In the genomic region with DNA sequence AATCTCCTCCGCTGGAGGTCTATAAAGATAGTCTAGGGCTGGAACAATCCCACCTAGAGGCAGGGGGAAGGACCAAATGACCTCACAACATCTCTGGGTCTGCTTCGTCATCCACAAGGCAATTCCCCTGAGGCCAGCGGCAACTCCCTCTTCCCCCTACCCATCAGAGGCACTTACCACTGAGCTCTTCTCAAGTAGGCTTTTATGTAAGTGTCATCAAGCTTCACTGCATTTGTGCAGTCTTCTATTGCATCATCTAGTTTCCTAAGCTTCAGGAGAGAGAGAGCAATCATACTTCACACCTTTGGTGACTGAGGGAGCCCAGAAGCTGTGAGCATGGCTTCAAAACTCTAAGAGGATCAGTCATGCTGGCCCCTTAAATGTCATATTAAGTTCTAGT, we compare ENCODE assay signal across 17 cellular contexts. TPM values are rescaled to one million over a fixed set of nuclear protein-coding genes. Genes with fewer than 3 reads are reported as not detected.
DNase-seq lines count a peak whose midpoint lies in the region; ATAC-seq and TF ChIP-seq lines count a peak whose summit lies in the region.
"Had no signal": no experiment of that assay in that cellular context is flagged by ENCODE, and none has a peak within 500 bp of the region (broad histone marks: within the 10 kb centered on the region; RNA-seq: fewer than 3 reads in every experiment).

No MANE protein-coding gene starts in this region.

- H3K4me1 Mint-ChIP-seq in activated CD4-positive, alpha-beta T cell treated with anti-CD3 and anti-CD28 coated beads for 36 hours: peaks cover 17% of the 10 kb centered on the region
- peaks cover 10% of the 10 kb centered on the region for H3K4me1 Mint-ChIP-seq in nephron progenitor cell
- H3K4me1 Mint-ChIP-seq: CD4-positive, CD25-positive, alpha-beta regulatory T cell had no signal

- POLR2A ChIA-PET in activated CD4-positive, alpha-beta T cell treated with anti-CD3 and anti-CD28 coated beads for 36 hours (lab: Charles Lee): interaction anchor here (1.1 to 1.5 kb wide), 3 partner anchors 15 to 21 kb away, joined by 3 to 7 read pairs (median 4); partner anchors contain the start of gene CNP

- H3K4me3 Mint-ChIP-seq in activated CD4-positive, alpha-beta T cell treated with anti-CD3 and anti-CD28 coated beads for 36 hours: no peak overlapping the region
- H3K4me3 Mint-ChIP-seq in nephron progenitor cell: no peak overlapping the region
- H3K4me3 Mint-ChIP-seq: CD4-positive, CD25-positive, alpha-beta regulatory T cell had no signal

- no peaks in the 10 kb centered on the region for H3K27me3 Mint-ChIP-seq in activated CD4-positive, alpha-beta T cell treated with anti-CD3 and anti-CD28 coated beads for 36 hours
- H3K27me3 Mint-ChIP-seq in nephron progenitor cell (ENCODE audit: low read depth, poor library complexity): no peaks in the 10 kb centered on the region
- H3K27me3 Mint-ChIP-seq: CD4-positive, CD25-positive, alpha-beta regulatory T cell had no signal

- peaks cover 63% of the 10 kb centered on the region for H3K36me3 Mint-ChIP-seq in activated CD4-positive, alpha-beta T cell treated with anti-CD3 and anti-CD28 coated beads for 36 hours (ENCODE audit: low read depth)
- peaks cover 76% of the 10 kb centered on the region for H3K36me3 Mint-ChIP-seq in nephron progenitor cell (ENCODE audit: low read depth)

- intact Hi-C loops in activated CD4-positive, alpha-beta T cell treated with anti-CD3 and anti-CD28 coated beads for 36 hours (cut with DNase I, micrococcal nuclease): no loop called here

- CTCF ChIA-PET in activated CD4-positive, alpha-beta T cell treated with anti-CD3 and anti-CD28 coated beads for 36 hours (lab: Charles Lee): interaction anchor here (0.6 to 1.4 kb wide), 4 partner anchors 22 to 32 kb away, joined by 3 to 5 read pairs (median 3); partner anchors contain the start of genes DNAJC7 and NKIRAS2

- peak; percentile 94 for ATAC-seq in activated CD4-positive, alpha-beta T cell treated with anti-CD3 and anti-CD28 coated beads for 36 hours
- no peak for ATAC-seq in HG02571 (IDR thresholded peaks at IDR 0.05; ENCODE audit: unreplicated experiment)
- no peak for ATAC-seq in HG03135 (IDR thresholded peaks at IDR 0.05; ENCODE audit: unreplicated experiment)
- ATAC-seq in GM18519 (IDR thresholded peaks at IDR 0.05; ENCODE audit: low FRiP score, unreplicated experiment): no peak
- ATAC-seq: left lobe of liver had no signal

- no peak for TF ChIP-seq CTCF in nephron progenitor cell (IDR thresholded peaks at IDR 0.05)

- no peaks in the 10 kb centered on the region for H3K9me3 Mint-ChIP-seq in activated CD4-positive, alpha-beta T cell treated with anti-CD3 and anti-CD28 coated beads for 36 hours (ENCODE audit: low read depth)
- H3K9me3 Mint-ChIP-seq in nephron progenitor cell: no peaks in the 10 kb centered on the region
- H3K9me3 Mint-ChIP-seq: CD4-positive, CD25-positive, alpha-beta regulatory T cell had no signal

- DNase-seq in activated CD4-positive, alpha-beta T cell treated with anti-CD3 and anti-CD28 coated beads for 36 hours: peak; percentile 43
- no peak for DNase-seq in activated CD4-positive, alpha-beta T cell treated with anti-CD3 and anti-CD28 coated beads for 48 hours
- DNase-seq in NCI-H1436 (lab: John Stamatoyannopoulos, UW) (peak; percentile 56), amniotic epithelial cell (ENCODE audit: low read depth) (peak; percentile 36), nephron progenitor cell (no peak)
- DNase-seq: activated CD4-positive, alpha-beta T cell treated with anti-CD3 and anti-CD28 coated beads, Interleukin-2, amount 50 U/mL, for 4 hours; activated gamma-delta T cell treated with Interleukin-2 at 50 U/mL for 16 hours; CD4-positive, CD25-positive, alpha-beta regulatory T cell; effector CD4-positive, alpha-beta T cell; KG1; NCI-H146; NCI-H774; T-helper 2 cell had no signal

- peak overlapping the region; percentile 89 for H3K27ac Mint-ChIP-seq in activated CD4-positive, alpha-beta T cell treated with anti-CD3 and anti-CD28 coated beads for 36 hours
- H3K27ac Mint-ChIP-seq in nephron progenitor cell: peak overlapping the region; percentile 18
- H3K27ac Mint-ChIP-seq: CD4-positive, CD25-positive, alpha-beta regulatory T cell had no signal

RNA-seq across cellular contexts. Expression of gene CNP, which starts 21.0 kb away (rescaled TPM):
- total RNA-seq in activated CD4-positive, alpha-beta T cell treated with anti-CD3 and anti-CD28 coated beads for 36 hours: 10 to 100 TPM; 55.1 to 77.0 TPM

RNA-seq across cellular contexts. Expression of gene DNAJC7, which starts 29.6 kb away (rescaled TPM):
- total RNA-seq in activated CD4-positive, alpha-beta T cell treated with anti-CD3 and anti-CD28 coated beads for 36 hours: 10 to 100 TPM; 86.6 to 94.8 TPM

RNA-seq across cellular contexts. Expression of gene NKIRAS2, which starts 32.2 kb away (rescaled TPM):
- total RNA-seq in activated CD4-positive, alpha-beta T cell treated with anti-CD3 and anti-CD28 coated beads for 36 hours: 10 to 100 TPM; 16.3 to 17.2 TPM

RNA-seq across cellular contexts. Expression of gene ODAD4, which starts 57.2 kb away (rescaled TPM):
- 1 to 10 TPM in 1 of 2 experiments, under 1 TPM in 1; 0.81 to 1.1 TPM for total RNA-seq in activated CD4-positive, alpha-beta T cell treated with anti-CD3 and anti-CD28 coated beads for 36 hours
- total RNA-seq: CD4-positive, CD25-positive, alpha-beta regulatory T cell had no signal

Comparison
In these comparisons a context has a peak if more than half of its experiments do, and no peak if none do; other contexts are left out.
1. DNase-seq: peak in activated CD4-positive, alpha-beta T cell treated with anti-CD3 and anti-CD28 coated beads for 36 hours (single experiment), NCI-H1436 (single experiment) and amniotic epithelial cell (single experiment); none in activated CD4-positive, alpha-beta T cell treated with anti-CD3 and anti-CD28 coated beads for 48 hours (single experiment) and nephron progenitor cell (single experiment).